Comparison of ENCODE assay signal across 12 cellular contexts in the genomic region with DNA sequence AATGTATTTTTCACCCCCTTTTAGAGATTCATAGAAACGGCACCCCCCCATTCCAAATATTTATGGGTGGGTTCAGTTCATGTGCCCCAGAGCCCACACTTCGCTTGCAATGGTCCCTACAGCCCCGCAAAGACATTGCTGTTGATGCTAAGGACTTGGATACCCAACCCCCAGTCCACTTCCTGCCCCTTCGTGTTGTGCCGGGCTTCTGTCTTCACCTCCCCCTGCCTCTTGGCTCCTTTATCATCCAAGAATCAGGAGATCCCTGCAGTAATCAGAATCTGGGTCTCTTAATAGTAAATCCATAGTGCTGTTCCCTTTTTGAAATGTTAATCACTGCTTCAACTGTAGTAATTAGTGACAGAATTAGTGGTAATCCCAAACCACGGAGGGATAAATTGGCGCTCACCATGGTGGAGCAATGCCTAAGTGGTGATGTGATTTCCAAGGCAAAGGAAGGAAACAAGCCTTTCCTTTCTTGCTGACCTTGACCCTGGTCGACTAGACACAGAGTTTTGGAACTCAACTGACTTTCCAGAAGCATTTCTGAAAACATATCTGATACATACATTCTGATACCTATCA.
DNase-seq lines count a peak whose midpoint lies in the region; ATAC-seq and TF ChIP-seq lines count a peak whose summit lies in the region.
"Had no signal": no experiment of that assay in that cellular context is flagged by ENCODE, and none has a peak within 500 bp of the region (broad histone marks: within the 10 kb centered on the region; RNA-seq: fewer than 3 reads in every experiment).

No MANE protein-coding gene starts in this region.

- ATAC-seq in CD4-positive, CD25-positive, alpha-beta regulatory T cell (ENCODE audit: low read depth in 2 of 2) = no peak
- ATAC-seq in HG03432 (IDR thresholded peaks at IDR 0.05; ENCODE audit: unreplicated experiment) = no peak
- no peak for ATAC-seq in HG03571 (IDR thresholded peaks at IDR 0.05; ENCODE audit: unreplicated experiment)

- peak overlapping the region; percentile 77 for H3K27ac ChIP-seq in CD4-positive, CD25-positive, alpha-beta regulatory T cell (ENCODE audit: insufficient read depth, low read length, poor library complexity, severe bottlenecking)
- H3K27ac ChIP-seq in KOPT-K1 (ENCODE audit: low read depth, low read length, poor library complexity, severe bottlenecking) (peak overlapping the region; percentile 76), neural progenitor cell (no peak overlapping the region)
- H3K27ac ChIP-seq: SJCRH30 had no signal

- no peak for TF ChIP-seq CTCF in neural progenitor cell (IDR thresholded peaks at IDR 0.05)

- H3K27me3 ChIP-seq in CD4-positive, CD25-positive, alpha-beta regulatory T cell (ENCODE audit: control insufficient read depth, insufficient read depth, low read length) = no peaks in the 10 kb centered on the region
- H3K27me3 ChIP-seq in neural progenitor cell = no peaks in the 10 kb centered on the region
- H3K27me3 ChIP-seq: SJCRH30 had no signal

- H2AFZ ChIP-seq in neural progenitor cell (replicated peaks) = no peak overlapping the region

- peaks cover 54% of the 10 kb centered on the region for H3K4me1 ChIP-seq in CD4-positive, CD25-positive, alpha-beta regulatory T cell (ENCODE audit: control insufficient read depth, insufficient read depth, low read length, poor library complexity, severe bottlenecking)
- H3K4me1 ChIP-seq in neural progenitor cell = peaks cover 20% of the 10 kb centered on the region
- H3K4me1 ChIP-seq: SJCRH30 had no signal

- H3K27ac Mint-ChIP-seq in CD4-positive, CD25-positive, alpha-beta regulatory T cell = peak overlapping the region; percentile 93 to 98 (median 95)
- no peak overlapping the region for H3K27ac Mint-ChIP-seq in neural progenitor cell

- H3K9me3 ChIP-seq in CD4-positive, CD25-positive, alpha-beta regulatory T cell (ENCODE audit: control insufficient read depth in 2 of 2, low read length in 2 of 2) = no peaks in the 10 kb centered on the region
- no peaks in the 10 kb centered on the region for H3K9me3 ChIP-seq in KOPT-K1 (ENCODE audit: insufficient read depth, low read length, poor library complexity, severe bottlenecking)
- H3K9me3 ChIP-seq in neural progenitor cell (ENCODE audit: low read depth) = no peaks in the 10 kb centered on the region
- H3K9me3 ChIP-seq: SJCRH30 had no signal

- H3K9ac ChIP-seq in neural progenitor cell = no peak overlapping the region

- H4K20me1 ChIP-seq in neural progenitor cell (ENCODE audit: low read depth) = peaks cover 5% of the 10 kb centered on the region

- peaks cover 20% of the 10 kb centered on the region for H3K36me3 Mint-ChIP-seq in CD4-positive, CD25-positive, alpha-beta regulatory T cell
- peaks cover 6% of the 10 kb centered on the region for H3K36me3 Mint-ChIP-seq in neural progenitor cell

- H3K36me3 ChIP-seq in CD4-positive, CD25-positive, alpha-beta regulatory T cell (ENCODE audit: control insufficient read depth, insufficient read depth, low read length) = no peaks in the 10 kb centered on the region
- H3K36me3 ChIP-seq in KOPT-K1 (ENCODE audit: insufficient read depth, low read length) (peaks cover 12% of the 10 kb centered on the region; the same call in 1 of the 2 replicates), neural progenitor cell (no peaks in the 10 kb centered on the region)
- H3K36me3 ChIP-seq: SJCRH30 had no signal

- H3K9me3 Mint-ChIP-seq in CD4-positive, CD25-positive, alpha-beta regulatory T cell = no peaks in the 10 kb centered on the region
- no peaks in the 10 kb centered on the region for H3K9me3 Mint-ChIP-seq in neural progenitor cell

- peak in 1 of 3 donors; percentile 41 for DNase-seq in CD4-positive, CD25-positive, alpha-beta regulatory T cell
- peak; percentile 58 for DNase-seq in dermis blood vessel endothelial cell
- DNase-seq in neural progenitor cell (ENCODE audit: low spot score) = no peak
- no peak for DNase-seq in nucleus accumbens (lab: John Stamatoyannopoulos, UW)
- DNase-seq in NCI-H1694 (lab: John Stamatoyannopoulos, UW) = no peak
- DNase-seq: activated CD4-positive, alpha-beta T cell treated with anti-CD3 and anti-CD28 coated beads, Interleukin-2, amount 50 U/mL, for 1 hour; IMR-90; left colon; SJCRH30 had no signal

- no peaks in the 10 kb centered on the region for H3K27me3 Mint-ChIP-seq in CD4-positive, CD25-positive, alpha-beta regulatory T cell
- no peaks in the 10 kb centered on the region for H3K27me3 Mint-ChIP-seq in neural progenitor cell (ENCODE audit: insufficient read depth, low read depth)

- H3K4me3 Mint-ChIP-seq in CD4-positive, CD25-positive, alpha-beta regulatory T cell = peak overlapping the region in 3 of 4 donors; percentile 62 to 71 (median 67)
- H3K4me3 Mint-ChIP-seq in neural progenitor cell = no peak overlapping the region

- peaks cover 32 to 91% (median 66%) of the 10 kb centered on the region in 4 donors for H3K4me1 Mint-ChIP-seq in CD4-positive, CD25-positive, alpha-beta regulatory T cell
- H3K4me1 Mint-ChIP-seq in neural progenitor cell = peaks cover 19% of the 10 kb centered on the region

- H3F3A ChIP-seq in neural progenitor cell (ENCODE audit: low read depth) = no peaks in the 10 kb centered on the region

- H3K4me3 ChIP-seq in CD4-positive, CD25-positive, alpha-beta regulatory T cell (ENCODE audit: low read depth, low read length) = peak overlapping the region; percentile 42
- H3K4me3 ChIP-seq in neural progenitor cell = no peak overlapping the region
- H3K4me3 ChIP-seq: SJCRH30 had no signal

- H3K79me2 ChIP-seq in neural progenitor cell (ENCODE audit: low read depth) = peaks cover 6% of the 10 kb centered on the region

- peak overlapping the region; percentile 38 for H3K4me2 ChIP-seq in neural progenitor cell
